In the genomic region with DNA sequence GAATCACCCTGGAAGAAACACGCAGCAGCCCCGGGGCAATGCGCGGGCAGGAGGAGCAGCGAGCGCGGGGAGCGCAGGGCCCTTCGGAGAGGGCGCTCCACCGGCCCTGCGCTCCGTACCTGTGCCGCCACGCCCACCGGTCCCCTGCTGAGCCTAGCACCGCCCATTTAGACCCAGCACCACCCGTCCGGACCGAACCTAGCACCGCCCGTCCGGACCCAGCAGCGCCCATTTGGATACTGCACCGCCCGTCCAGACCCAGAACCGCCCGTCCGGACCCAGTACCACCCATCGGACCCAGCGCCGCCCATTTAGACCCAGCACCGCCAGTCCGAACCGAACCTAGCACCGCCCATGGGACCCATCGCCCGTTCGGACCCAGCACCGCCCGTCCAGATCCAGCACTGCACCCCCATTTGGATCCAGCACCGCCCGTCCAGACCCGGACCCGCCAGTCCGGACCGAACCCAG, we compare ENCODE assay signal across 8 cellular contexts. TPM values are rescaled to one million over a fixed set of nuclear protein-coding genes. Genes with fewer than 3 reads are reported as not detected.
A peak's percentile ranks its signal among the peaks of the same experiment; 100 is the strongest.
DNase-seq lines count a peak whose midpoint lies in the region; ATAC-seq, FAIRE-seq and TF ChIP-seq lines count a peak whose summit lies in the region.

No MANE protein-coding gene starts in this region.

- in situ Hi-C loops in mammary epithelial cell (cut with MboI; ENCODE audit: low sequenced_read_pairs in 2 of 2) = no loop called here

- POLR2A ChIA-PET in RWPE1 (lab: Yijun Ruan, JAX; ENCODE audit: low non-redundant PET) = no interaction called here

- no peak for FAIRE-seq in kidney (lab: Jason Lieb, UNC)

- 3% methylated on average over 15 of the region's 47 CpGs for WGBS in mammary epithelial cell (ENCODE audit: low coverage, missing lambda C conversion rate)

- peak overlapping the region; percentile 83 for H3K9ac ChIP-seq in mammary epithelial cell (ENCODE audit: insufficient read depth, low read length)
- peak overlapping the region in 1 of 2 donors; percentile 70 for H3K9ac ChIP-seq in kidney (ENCODE audit: low read length in 2 of 2)

- H3K4me2 ChIP-seq in mammary epithelial cell (ENCODE audit: insufficient read depth, low read depth, low read length) = peak overlapping the region; percentile 100

- BruUV-seq in mammary epithelial cell (replicated peaks; lab: Mats Ljungman, UMichigan) = no TSS peak

- no peaks in the 10 kb centered on the region for H3K27me3 ChIP-seq in mammary epithelial cell (ENCODE audit: insufficient read depth, low read length)

- H3K79me2 ChIP-seq in mammary epithelial cell (ENCODE audit: insufficient read depth, low read length) = peaks cover 36% of the 10 kb centered on the region

- H3K27ac ChIP-seq in RWPE1 = no peak overlapping the region
- peak overlapping the region; percentile 32 for H3K27ac ChIP-seq in mammary epithelial cell (ENCODE audit: insufficient read depth, low read depth, low read length)
- peak overlapping the region; percentile 74 to 78 for H3K27ac ChIP-seq in kidney (ENCODE audit: low read depth in 2 of 2, low read length in 2 of 2)

- dilution Hi-C loops in mammary epithelial cell (cut with HindIII; ENCODE audit: low sequenced_read_pairs) = no loop called here

- H3K36me3 ChIP-seq in mammary epithelial cell (ENCODE audit: insufficient read depth, low read length) (no peaks in the 10 kb centered on the region), kidney (ENCODE audit: control insufficient read depth in 1 of 2, insufficient read depth in 2 of 2, low read length in 2 of 2) (no peaks in the 10 kb centered on the region)

- H4K20me1 ChIP-seq in mammary epithelial cell (ENCODE audit: insufficient read depth, low read length) = no peaks in the 10 kb centered on the region

- H3K9me3 ChIP-seq in mammary epithelial cell (replicated peaks; ENCODE audit: insufficient read depth, low read length) (no peaks in the 10 kb centered on the region), kidney (ENCODE audit: control insufficient read depth in 1 of 2, low read length in 2 of 2) (no peaks in the 10 kb centered on the region)

- intact Hi-C loops in mammary epithelial cell (cut with micrococcal nuclease) (loop anchor here (2.0 to 5.0 kb wide), 2 partner anchors 37 to 67 kb away; no protein-coding TSS in a partner anchor), kidney (cut with DNase I) (no loop called here)

- CTCF ChIA-PET in RWPE1 (lab: Yijun Ruan, JAX) (no interaction called here), mammary epithelial cell (lab: Charles Lee; ENCODE audit: low non-redundant PET) (no interaction called here)

- peak overlapping the region; percentile 96 to 100 (median 97) for H3K4me3 ChIP-seq in mammary epithelial cell (replicated peaks in 1 of 3; ENCODE audit: insufficient read depth in 1 of 3, low read depth in 2 of 3, low read length in 3 of 3)
- peak overlapping the region; percentile 70 to 80 for H3K4me3 ChIP-seq in kidney (ENCODE audit: low read length in 2 of 2)

- TF ChIP-seq CTCF in RWPE1 (conservative IDR thresholded peaks at IDR 0.05; ENCODE audit: low read depth) (no peak), mammary epithelial cell (conservative IDR thresholded peaks at IDR 0.05 in 1 of 2, IDR thresholded peaks at IDR 0.05 in 1 of 2; ENCODE audit: extremely low read depth in 1 of 2, insufficient read depth in 1 of 2, low read depth in 1 of 2, low read length in 2 of 2) (peak in 1 of 2 donors; percentile 15), kidney (IDR thresholded peaks at IDR 0.05; ENCODE audit: borderline replicate concordance, extremely low read depth, insufficient read depth) (no peak)

- ATAC-seq in GM19463 (IDR thresholded peaks at IDR 0.05; ENCODE audit: unreplicated experiment) = peak; percentile 26

- H2AFZ ChIP-seq in mammary epithelial cell (ENCODE audit: low read depth, low read length) = peak overlapping the region; percentile 100

- peak; percentile 60 for DNase-seq in AG20443 (ENCODE audit: low spot score)
- DNase-seq in RWPE1 (ENCODE audit: low spot score) = peak; percentile 72
- DNase-seq in mammary epithelial cell = peak; percentile 53
- DNase-seq in kidney = peak; percentile 91
- peak; percentile 20 for DNase-seq in stimulated activated CD4-positive, alpha-beta T cell treated with anti-CD3 and anti-CD28 coated beads, Interleukin-1b, Interleukin-23, amount 100 ng/mL, for 48 hours
- no peak for DNase-seq in NK-92 treated with Interleukin-12 subunit alpha and Interleukin-12 subunit beta, amount 100 ng/mL, for 24 hours (lab: John Stamatoyannopoulos, UW)
- no peak for DNase-seq in COLO829 (ENCODE audit: low spot score)

- H3K4me1 ChIP-seq in mammary epithelial cell (ENCODE audit: insufficient read depth, low read length) = peaks cover 24% of the 10 kb centered on the region
- H3K4me1 ChIP-seq in kidney (ENCODE audit: control insufficient read depth in 1 of 2, insufficient read depth in 1 of 2, low read depth in 1 of 2, low read length in 2 of 2) = peaks cover 5 to 13% of the 10 kb centered on the region in 2 donors

RNA-seq across cellular contexts. Expression of a gene that starts 0.9 kb away (rescaled TPM):
- 100 to 1,000 TPM; 117 to 129 TPM for total RNA-seq in mammary epithelial cell
- 29.4 TPM for polyA plus RNA-seq in mammary epithelial cell
- polyA minus RNA-seq in mammary epithelial cell = 92.8 TPM
- 175 TPM for total RNA-seq in kidney
- polyA plus RNA-seq in kidney (ENCODE audit: insufficient read depth, low read depth, low replicate concordance) = 21.5 TPM

Comparison
In these comparisons a context has a peak if more than half of its experiments do, and no peak if none do; other contexts are left out.
1. DNase-seq: peak in AG20443 (single experiment), RWPE1 (single experiment), mammary epithelial cell (single experiment), kidney (single experiment) and stimulated activated CD4-positive, alpha-beta T cell treated with anti-CD3 and anti-CD28 coated beads, Interleukin-1b, Interleukin-23, amount 100 ng/mL, for 48 hours (single experiment); none in NK-92 treated with Interleukin-12 subunit alpha and Interleukin-12 subunit beta, amount 100 ng/mL, for 24 hours (single experiment) and COLO829 (single experiment).